14 cellular contexts compared by ENCODE assay signal in genomic region chr14:99689266-99690236, GRCh38. TPM values are rescaled to one million over a fixed set of nuclear protein-coding genes. Genes with fewer than 3 reads are reported as not detected.
"Had no signal": no experiment of that assay in that cellular context is flagged by ENCODE, and none has a peak within 500 bp of the region (broad histone marks: within the 10 kb centered on the region; RNA-seq: fewer than 3 reads in every experiment).

No MANE protein-coding gene starts in this region.

- ATAC-seq: activated T-cell treated with anti-CD3 and anti-CD28 coated beads, Interleukin-2, amount 50 U/mL, for 72 hours; heart right ventricle; left lung; natural killer cell had no signal

- H3K27ac ChIP-seq: heart right ventricle, left lung, SK-N-MC, skin epidermis, transverse colon had no signal

- FAIRE-seq: bronchial epithelial cell, colon, frontal cortex, islet of Langerhans had no signal

- H3K9me3 Mint-ChIP-seq: activated T-cell treated with anti-CD3 and anti-CD28 coated beads, Interleukin-2, amount 50 U/mL, for 72 hours; natural killer cell had no signal

- H3K4me3 ChIP-seq: heart right ventricle, left lung, SK-N-MC, skin epidermis, transverse colon had no signal

- H3K27ac Mint-ChIP-seq: activated T-cell treated with anti-CD3 and anti-CD28 coated beads, Interleukin-2, amount 50 U/mL, for 72 hours; natural killer cell had no signal

- H3K36me3 Mint-ChIP-seq: natural killer cell had no signal

- DNase-seq: activated CD4-positive, alpha-beta T cell treated with anti-CD3 and anti-CD28 coated beads for 48 hours; activated naive CD4-positive, alpha-beta T cell; activated T-cell treated with anti-CD3 and anti-CD28 coated beads, Interleukin-2, amount 50 U/mL, for 72 hours; heart right ventricle; left lung; natural killer cell; T-helper 1 cell; transverse colon had no signal

- H3K4me3 Mint-ChIP-seq: activated T-cell treated with anti-CD3 and anti-CD28 coated beads, Interleukin-2, amount 50 U/mL, for 72 hours; natural killer cell had no signal

- H3K9me3 ChIP-seq: heart right ventricle, left lung, transverse colon had no signal

- H3K36me3 ChIP-seq: heart right ventricle, left lung, transverse colon had no signal

RNA-seq across cellular contexts. Expression of gene CYP46A1, which starts 5.5 kb away (rescaled TPM):
- total RNA-seq: bronchial epithelial cell had no signal

RNA-seq across cellular contexts. Expression of gene HHIPL1, which starts 44.6 kb away (rescaled TPM):
- total RNA-seq: natural killer cell had no signal
